ENCODE assay signal across 8 cellular contexts in the genomic region with DNA sequence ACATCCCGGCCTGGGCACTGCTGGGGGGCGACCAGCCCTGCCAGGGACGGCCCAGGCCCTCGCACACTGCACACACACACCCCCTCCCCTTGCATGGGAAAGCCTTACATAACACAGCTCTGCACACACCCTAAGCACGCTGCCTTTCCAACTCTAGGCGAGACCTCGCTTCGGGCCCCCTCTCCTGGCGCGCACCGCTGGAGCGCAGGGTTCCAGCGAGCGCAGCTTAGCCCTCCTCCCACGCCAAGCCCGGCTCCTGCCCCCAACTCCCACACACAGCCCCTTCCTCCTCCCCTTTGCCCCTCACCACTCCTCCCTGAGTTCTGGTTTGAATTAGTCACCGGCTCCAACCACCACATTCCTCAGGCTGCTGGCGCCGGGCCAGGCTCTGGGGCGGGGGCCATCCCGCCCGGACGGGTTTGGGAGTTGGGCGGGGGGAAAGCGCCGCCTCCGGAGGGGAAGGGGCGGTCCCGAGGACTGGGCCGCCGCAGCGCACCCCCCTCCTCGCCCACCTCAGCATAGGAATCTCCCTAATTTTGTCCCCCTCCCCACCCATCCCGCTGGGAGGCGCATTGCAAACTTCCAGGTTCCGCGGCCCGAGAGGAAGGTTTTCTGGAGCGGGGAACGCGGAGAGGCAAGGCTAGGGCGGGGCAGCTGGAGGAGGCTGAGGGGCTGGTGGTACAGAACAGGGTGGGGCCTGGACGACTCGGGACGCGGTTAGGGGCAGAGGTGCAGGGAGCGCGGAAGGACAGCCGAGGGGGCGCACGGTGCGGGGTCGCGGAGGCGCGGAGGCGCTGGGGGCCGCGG. TPM values are rescaled to one million over a fixed set of nuclear protein-coding genes. Genes with fewer than 3 reads are reported as not detected.
DNase-seq lines count a peak whose midpoint lies in the region; ATAC-seq, FAIRE-seq and TF ChIP-seq lines count a peak whose summit lies in the region.

No MANE protein-coding gene starts in this region.

- H3K36me3 ChIP-seq in IMR-90 (ENCODE audit: control insufficient read depth, insufficient read depth, low read length), result peaks cover 11% of the 10 kb centered on the region

- peaks cover 49% of the 10 kb centered on the region for H4K20me1 ChIP-seq in IMR-90 (ENCODE audit: insufficient read depth, low read length)

- peak overlapping the region; percentile 67 for H3K18ac ChIP-seq in IMR-90 (ENCODE audit: low read depth, low read length)

- BruUV-seq in IMR-90 (replicated peaks; lab: Mats Ljungman, UMichigan), result no TSS peak

- H3K4me3 ChIP-seq in IMR-90 (ENCODE audit: insufficient read depth, low read depth, low read length), result peak overlapping the region; percentile 85

- peak overlapping the region; percentile 95 for H3K4ac ChIP-seq in IMR-90 (ENCODE audit: low read depth, low read length)

- peaks cover 5% of the 10 kb centered on the region for H3K9me1 ChIP-seq in IMR-90 (ENCODE audit: insufficient read depth, low read length)

- H2BK5ac ChIP-seq in IMR-90 (ENCODE audit: low read depth, low read length, poor library complexity, severe bottlenecking), result peak overlapping the region; percentile 98

- peak overlapping the region; percentile 99 for H3K56ac ChIP-seq in IMR-90 (ENCODE audit: extremely low read depth, insufficient read depth, low read length)

- no peaks in the 10 kb centered on the region for H3K27me3 ChIP-seq in CD4-positive, alpha-beta T cell (ENCODE audit: control insufficient read depth, insufficient read depth, low read length)
- no peaks in the 10 kb centered on the region for H3K27me3 ChIP-seq in IMR-90 (ENCODE audit: control insufficient read depth, insufficient read depth, low read length)

- H3K27me3 Mint-ChIP-seq in CD4-positive, alpha-beta T cell, result no peaks in the 10 kb centered on the region

- DNase-seq in CD4-positive, alpha-beta T cell, result peak in 8 of 10 experiments; percentile 19 to 76 (median 51)
- DNase-seq in IMR-90, result peak; percentile 93
- peak; percentile 77 for DNase-seq in UCSD-AML1 (lab: John Stamatoyannopoulos, UW; ENCODE audit: unreplicated experiment)
- DNase-seq in cerebellar cortex (ENCODE audit: low spot score), result peak; percentile 77
- peak; percentile 99 for DNase-seq in islet precursor cell
- DNase-seq in smooth muscle cell of the brain vasculature (ENCODE audit: low read depth, low spot score), result peak; percentile 83
- no peak for DNase-seq in NCI-H2081 (lab: John Stamatoyannopoulos, UW)
- no peak for DNase-seq in GM12892 (ENCODE audit: insufficient read length)

- peak overlapping the region; percentile 90 for H2AK5ac ChIP-seq in IMR-90 (ENCODE audit: low read depth, low read length)

- peaks cover 30% of the 10 kb centered on the region for H3K4me1 ChIP-seq in IMR-90 (ENCODE audit: control insufficient read depth, insufficient read depth, low read length)

- H3K9me3 ChIP-seq in CD4-positive, alpha-beta T cell (ENCODE audit: control insufficient read depth, low read length), result no peaks in the 10 kb centered on the region
- no peaks in the 10 kb centered on the region for H3K9me3 ChIP-seq in IMR-90 (ENCODE audit: control insufficient read depth, insufficient read depth, low read length)

- peak overlapping the region; percentile 90 for H3K27ac Mint-ChIP-seq in CD4-positive, alpha-beta T cell

- H3K9me3 Mint-ChIP-seq in CD4-positive, alpha-beta T cell, result no peaks in the 10 kb centered on the region

- H2AFZ ChIP-seq in IMR-90 (replicated peaks; ENCODE audit: low read length, poor library complexity), result peak overlapping the region; percentile 85

- H3K79me1 ChIP-seq in IMR-90 (ENCODE audit: low read depth in 1 of 2, low read length in 2 of 2), result peaks cover 0 to 42% of the 10 kb centered on the region in 2 experiments; a peak in 2 of 4 replicates

- CTCF ChIA-PET in CD4-positive, alpha-beta T cell (lab: Charles Lee), result interaction anchor here (0.5 to 10.9 kb wide), 4 partner anchors 10 to 121 kb away, joined by 3 to 251 read pairs (median 5); no protein-coding TSS in a partner anchor
- CTCF ChIA-PET in IMR-90 (lab: Yijun Ruan, JAX), result interaction anchor here (0.6 to 4.1 kb wide), 3 partner anchors 15 to 151 kb away, joined by 3 to 24 read pairs (median 7); no protein-coding TSS in a partner anchor

- H3K27ac ChIP-seq in CD4-positive, alpha-beta T cell (ENCODE audit: low read depth, low read length), result peak overlapping the region; percentile 77
- H3K27ac ChIP-seq in IMR-90 (ENCODE audit: insufficient read depth, low read length), result peak overlapping the region; percentile 94

- ATAC-seq in CD4-positive, alpha-beta T cell (ENCODE audit: poor library complexity), result peak; percentile 32
- peak; percentile 48 for ATAC-seq in IMR-90 (ENCODE audit: low read depth)

- no peak for TF ChIP-seq POLR2A in IMR-90 (IDR thresholded peaks at IDR 0.05; ENCODE audit: low read depth, low read length)
- no peak for TF ChIP-seq POLR2A in GM12892 (IDR thresholded peaks at IDR 0.05; ENCODE audit: low read depth, low read length)

- intact Hi-C loops in CD4-positive, alpha-beta T cell (cut with DNase I, micrococcal nuclease), result loop anchor here (1.0 to 10.0 kb wide), 2 partner anchors 10 to 581 kb away; partner anchors contain the start of gene FTH1 (in 1 of the 2)
- intact Hi-C loops in IMR-90 (cut with micrococcal nuclease), result loop anchor here (1.0 kb wide), 1 partner anchor 15 kb away; no protein-coding TSS in a partner anchor

- H2BK20ac ChIP-seq in IMR-90 (ENCODE audit: low read depth, low read length), result no peak overlapping the region

- H3K4me2 ChIP-seq in IMR-90 (ENCODE audit: low read depth, low read length), result peak overlapping the region; percentile 83

- H3K14ac ChIP-seq in IMR-90 (replicated peaks; ENCODE audit: low read depth, low read length), result peak overlapping the region; percentile 94

- H3K4me3 Mint-ChIP-seq in CD4-positive, alpha-beta T cell, result peak overlapping the region; percentile 99

- POLR2A ChIA-PET in CD4-positive, alpha-beta T cell (lab: Charles Lee), result interaction anchor here (0.7 to 6.3 kb wide), 4 partner anchors 10 to 295 kb away, joined by 3 to 122 read pairs (median 14); partner anchors contain the start of genes EEF1G and TUT1
- POLR2A ChIA-PET in IMR-90 (lab: Charles Lee; ENCODE audit: unreplicated experiment), result interaction anchor here (2.2 to 3.6 kb wide), 2 partner anchors 8 to 15 kb away, joined by 9 to 16 read pairs; no protein-coding TSS in a partner anchor

- H4K8ac ChIP-seq in IMR-90 (ENCODE audit: low read depth in 2 of 2, low read length in 2 of 2), result peak overlapping the region; percentile 76 to 78; a peak in 3 of 4 replicates

- FAIRE-seq in GM12892 (lab: Jason Lieb, UNC), result no peak

- 0% methylated on average over 2 of the region's 59 CpGs; no CpG with 5 or more reads in 1 of the 2 experiments for WGBS in IMR-90 (ENCODE audit: extremely low coverage in 2 of 2, insufficient read length in 1 of 2), 2 experiments

- peak overlapping the region; percentile 76 for H4K5ac ChIP-seq in IMR-90 (ENCODE audit: low read depth, low read length)

- peak overlapping the region; percentile 89 for H4K91ac ChIP-seq in IMR-90 (ENCODE audit: insufficient read depth, low read depth, low read length)

- dilution Hi-C loops in IMR-90 (cut with HindIII; ENCODE audit: low sequenced_read_pairs, unreplicated experiment), result no loop called here

- no peak; the same call in 1 of the 2 replicates for TF ChIP-seq RAD21 in IMR-90 (IDR thresholded peaks at IDR 0.05; ENCODE audit: low read length)

- in situ Hi-C loops in IMR-90 (cut with MboI; ENCODE audit: low sequenced_read_pairs), result no loop called here

- no peak overlapping the region for H2BK15ac ChIP-seq in IMR-90 (ENCODE audit: low read depth, low read length)

- peaks cover 28% of the 10 kb centered on the region for H3K36me3 Mint-ChIP-seq in CD4-positive, alpha-beta T cell (ENCODE audit: low read depth)

- H2AK9ac ChIP-seq in IMR-90 (replicated peaks; ENCODE audit: low read depth, low read length, poor library complexity), result peak overlapping the region; percentile 98

- H3K9ac ChIP-seq in IMR-90 (ENCODE audit: low read depth, low read length), result peak overlapping the region; percentile 99

- TF ChIP-seq CTCF in CD4-positive, alpha-beta T cell (IDR thresholded peaks at IDR 0.05), result no peak
- TF ChIP-seq CTCF in IMR-90 (conservative IDR thresholded peaks at IDR 0.05; ENCODE audit: low read depth, low read length), result peak; percentile 16; the same call in 1 of the 2 replicates

- H3K23ac ChIP-seq in IMR-90 (ENCODE audit: low read depth, low read length), result peak overlapping the region; percentile 89

- peak overlapping the region; percentile 74 for H2BK120ac ChIP-seq in IMR-90 (ENCODE audit: low read depth, low read length)

- peaks cover 72% of the 10 kb centered on the region for H3K4me1 Mint-ChIP-seq in CD4-positive, alpha-beta T cell (ENCODE audit: low read depth)

TF ChIP-seq in IMR-90, 13 proteins besides CTCF, POLR2A, EP300 and RAD21 (continues in another document):
- TF ChIP-seq MAZ (IDR thresholded peaks at IDR 0.05; ENCODE audit: borderline replicate concordance, low read depth, low read length), result peak; percentile 99

RNA-seq across cellular contexts. Expression of gene AHNAK, which starts 1.0 kb away (rescaled TPM):
- total RNA-seq in CD4-positive, alpha-beta T cell, result 100 to 1,000 TPM; 320 to 332 TPM
- total RNA-seq in IMR-90 (2012; rRNA removed), result 695 and 735 TPM in 2 replicates
- polyA plus RNA-seq in IMR-90 (2012; rRNA removed), result 80.7 and 95.1 TPM in 2 replicates
- 22.8 and 36.6 TPM in 2 replicates for polyA plus RNA-seq in IMR-90 (2012; cell fraction: cytosol; rRNA removed)
- 45.0 and 186 TPM in 2 replicates for polyA plus RNA-seq in IMR-90 (2012; cell fraction: nucleus; rRNA removed; ENCODE audit: low replicate concordance)
- polyA plus RNA-seq in GM12892 (2012; ENCODE audit: missing spikeins), result 15.5 TPM

RNA-seq across cellular contexts. Expression of gene EEF1G, which starts 28.1 kb away (rescaled TPM):
- total RNA-seq in CD4-positive, alpha-beta T cell, result 1,000 to 10,000 TPM; 2,181 to 2,269 TPM
- 1,598 and 1,857 TPM in 2 replicates for total RNA-seq in IMR-90 (2012; rRNA removed)
- 1,684 and 1,697 TPM in 2 replicates for polyA plus RNA-seq in IMR-90 (2012; rRNA removed)
- polyA plus RNA-seq in IMR-90 (2012; cell fraction: cytosol; rRNA removed), result 1,447 and 1,704 TPM in 2 replicates
- polyA plus RNA-seq in IMR-90 (2012; cell fraction: nucleus; rRNA removed; ENCODE audit: low replicate concordance), result 506 and 710 TPM in 2 replicates
- polyA plus RNA-seq in GM12892 (2012; ENCODE audit: missing spikeins), result 3,566 TPM

RNA-seq across cellular contexts. Expression of gene TUT1, which starts 45.7 kb away (rescaled TPM):
- total RNA-seq in CD4-positive, alpha-beta T cell, result 10 to 100 TPM; 25.5 to 26.2 TPM
- total RNA-seq in IMR-90 (2012; rRNA removed), result 3.3 and 4.3 TPM in 2 replicates
- polyA plus RNA-seq in IMR-90 (2012; rRNA removed), result 10.1 TPM in 2 replicates
- polyA plus RNA-seq in IMR-90 (2012; cell fraction: cytosol; rRNA removed), result 8.4 and 9.3 TPM in 2 replicates
- 42.6 and 48.7 TPM in 2 replicates for polyA plus RNA-seq in IMR-90 (2012; cell fraction: nucleus; rRNA removed; ENCODE audit: low replicate concordance)
- 13.1 TPM for polyA plus RNA-seq in GM12892 (2012; ENCODE audit: missing spikeins)

RNA-seq across cellular contexts. Expression of gene MTA2, which starts 56.0 kb away (rescaled TPM):
- total RNA-seq in CD4-positive, alpha-beta T cell, result 100 to 1,000 TPM; 167 to 172 TPM
- total RNA-seq in IMR-90 (2012; rRNA removed), result 126 and 136 TPM in 2 replicates
- 28.0 and 34.8 TPM in 2 replicates for polyA plus RNA-seq in IMR-90 (2012; rRNA removed)
- 14.4 and 18.0 TPM in 2 replicates for polyA plus RNA-seq in IMR-90 (2012; cell fraction: cytosol; rRNA removed)
- polyA plus RNA-seq in IMR-90 (2012; cell fraction: nucleus; rRNA removed; ENCODE audit: low replicate concordance), result 35.6 and 60.7 TPM in 2 replicates
- polyA plus RNA-seq in GM12892 (2012; ENCODE audit: missing spikeins), result 111 TPM

Comparison
In these comparisons a context has a peak if more than half of its experiments do, and no peak if none do; other contexts are left out.
1. DNase-seq: peak in CD4-positive, alpha-beta T cell (8 of 10), IMR-90 (single experiment), UCSD-AML1 (single experiment), cerebellar cortex (single experiment), islet precursor cell (single experiment) and smooth muscle cell of the brain vasculature (single experiment); none in NCI-H2081 (0 of 2) and GM12892 (single experiment).